Comparison of ENCODE assay signal across 8 cellular contexts in the genomic region with DNA sequence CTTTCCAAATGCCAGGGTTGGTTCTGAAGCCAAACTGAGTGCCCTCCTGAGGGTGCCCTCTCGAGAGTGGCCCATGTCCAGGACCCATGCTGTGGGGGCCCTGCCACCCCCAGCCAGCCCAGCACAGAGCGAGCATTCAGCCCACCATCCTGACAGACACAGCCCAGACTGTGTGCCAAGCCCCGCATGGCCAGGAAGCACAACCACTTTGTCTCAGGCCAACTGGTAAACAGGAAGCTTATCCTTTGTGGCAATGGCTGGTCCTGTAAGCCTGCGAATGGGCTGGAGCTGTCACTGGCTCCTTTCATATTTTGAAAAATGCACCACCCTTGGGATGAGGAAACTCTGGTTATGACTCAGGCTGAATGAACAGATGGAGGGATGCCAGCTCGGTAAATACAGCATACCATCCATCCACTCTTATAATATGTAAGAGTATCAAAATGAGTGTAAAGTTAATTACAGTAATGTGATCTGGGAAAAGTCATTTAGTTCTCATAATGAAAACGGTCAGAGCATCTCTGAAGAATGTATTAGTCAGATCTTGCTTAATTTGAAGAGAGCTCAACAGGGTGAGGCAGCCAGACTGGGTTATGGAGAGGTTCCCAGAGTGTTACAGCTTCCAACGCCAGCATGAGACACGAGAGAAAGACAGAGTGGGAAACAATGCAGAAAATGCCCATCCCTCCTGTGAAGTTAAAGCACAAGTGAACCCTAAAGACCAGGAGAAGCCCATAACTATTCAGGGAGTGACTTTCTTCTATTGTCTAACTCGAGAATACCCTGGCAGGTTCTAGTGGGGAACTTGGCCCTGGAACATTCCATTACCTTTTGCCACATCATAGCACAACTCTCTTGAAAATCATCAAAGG.
DNase-seq lines count a peak whose midpoint lies in the region; ATAC-seq and TF ChIP-seq lines count a peak whose summit lies in the region.

No MANE protein-coding gene starts in this region.

- DNase-seq in AG08396 (ENCODE audit: low spot score) (peak; percentile 78), Panc1 (ENCODE audit: low read depth, low spot score) (peak; percentile 98), amniotic epithelial cell (ENCODE audit: low read depth) (peak; percentile 99), cardiac septum (ENCODE audit: low spot score) (peak; percentile 78), posterior vena cava (ENCODE audit: low spot score) (peak; percentile 86), mesenteric fat pad (ENCODE audit: low spot score) (no peak)

- no TSS peak for BruUV-seq in Panc1 (replicated peaks; lab: Mats Ljungman, UMichigan)

- peaks cover 51% of the 10 kb centered on the region for H3K4me1 ChIP-seq in Panc1 (ENCODE audit: control insufficient read depth, insufficient read depth, low read length)

- H3K27me3 ChIP-seq in Panc1 (ENCODE audit: control insufficient read depth, insufficient read depth, low read length) = no peaks in the 10 kb centered on the region

- in situ Hi-C loops in Panc1 (cut with HindIII; ENCODE audit: low pct_unique_long_range_greater_than_20kb, low sequenced_read_pairs) = no loop called here

- H3K36me3 ChIP-seq in Panc1 (ENCODE audit: control insufficient read depth, insufficient read depth, low read length) = no peaks in the 10 kb centered on the region; the same call in 1 of the 2 replicates

- no peaks in the 10 kb centered on the region for H3K9me3 ChIP-seq in Panc1 (ENCODE audit: control insufficient read depth, insufficient read depth, low read depth, low read length)

- ATAC-seq in GM18868 (IDR thresholded peaks at IDR 0.05; ENCODE audit: unreplicated experiment) (peak; percentile 33), HG03571 (IDR thresholded peaks at IDR 0.05; ENCODE audit: unreplicated experiment) (peak; percentile 0), Panc1 (peak; percentile 81)

- no peak for TF ChIP-seq CTCF in Panc1 (IDR thresholded peaks at IDR 0.05)

- POLR2A ChIA-PET in Panc1 (lab: Charles Lee) = interaction anchor here (0.6 kb wide), 1 partner anchor 10 kb away, joined by 3 read pairs; no protein-coding TSS in a partner anchor

- H3K27ac ChIP-seq in Panc1 (ENCODE audit: low read length) = peak overlapping the region; percentile 69

- H3K4me3 ChIP-seq in Panc1 (ENCODE audit: low read depth in 2 of 2, low read length in 2 of 2) = peak overlapping the region in 1 of 2 experiments; percentile 6; a peak in 1 of 4 replicates

- intact Hi-C loops in Panc1 (cut with micrococcal nuclease; ENCODE audit: unreplicated experiment) = loop anchor here (5.0 kb wide), 1 partner anchor 49 kb away; no protein-coding TSS in a partner anchor
- intact Hi-C loops in cardiac septum (cut with DNase I) = loop anchor here (2.0 kb wide), 1 partner anchor 65 kb away; a partner anchor contains a TSS
- intact Hi-C loops in posterior vena cava (cut with DNase I) = loop anchor here in 1 of 2 donors (10.0 kb wide), 2 partner anchors 63 to 227 kb away; a partner anchor contains a TSS

- CTCF ChIA-PET in Panc1 (lab: Charles Lee) = interaction anchor here (1.9 kb wide), 2 partner anchors 52 to 65 kb away, joined by 4 to 6 read pairs; a partner anchor contains a TSS

Comparison
In these comparisons a context has a peak if more than half of its experiments do, and no peak if none do; other contexts are left out.
1. ATAC-seq: peak in every context shown above with its lines; median percentile 81 in Panc1; 33 in GM18868; 0 in HG03571.